Comparison of ENCODE assay signal across 8 cellular contexts in genomic region chr16:397135-397661, GRCh38. TPM values are rescaled to one million over a fixed set of nuclear protein-coding genes. Genes with fewer than 3 reads are reported as not detected.
DNase-seq lines count a peak whose midpoint lies in the region; ATAC-seq and TF ChIP-seq lines count a peak whose summit lies in the region.

Gene NME4, plus strand, starts transcription at chr16:397199. Its CDS starts 24 bp downstream, at chr16:397223.

- peak within 1 kb of the TSS; percentile 60 to 71 for H3K4me3 ChIP-seq in right atrium auricular region
- H3K4me3 ChIP-seq in rectal smooth muscle tissue (ENCODE audit: low read length) = peak within 1 kb of the TSS; percentile 76

- POLR2A ChIA-PET in activated naive CD8-positive, alpha-beta T cell treated with anti-CD3 and anti-CD28 coated beads, Interleukin-2, amount 10 ng/mL, durations not matched to agents 7 days and 5 days (lab: Charles Lee) = no interaction called here

- peaks cover 29% of the 10 kb centered on the region for H3K27me3 Mint-ChIP-seq in activated naive CD8-positive, alpha-beta T cell treated with anti-CD3 and anti-CD28 coated beads, Interleukin-2, amount 10 ng/mL, durations not matched to agents 7 days and 5 days

- H3K9me3 ChIP-seq in right atrium auricular region = no peaks in the 10 kb centered on the region

- no peaks in the 10 kb centered on the region for H3K36me3 ChIP-seq in right atrium auricular region
- H3K36me3 ChIP-seq in rectal smooth muscle tissue (ENCODE audit: control insufficient read depth, insufficient read depth, low read length) = peaks cover 3% of the 10 kb centered on the region

- no peak within 1 kb of the TSS for H3K9ac ChIP-seq in rectal smooth muscle tissue (ENCODE audit: low read length)

- no peak for ATAC-seq in activated naive CD8-positive, alpha-beta T cell treated with anti-CD3 and anti-CD28 coated beads, Interleukin-2, amount 10 ng/mL, durations not matched to agents 7 days and 5 days (ENCODE audit: low read depth)
- ATAC-seq in GM19035 (IDR thresholded peaks at IDR 0.05; ENCODE audit: unreplicated experiment) (no peak), GM21526 (IDR thresholded peaks at IDR 0.05; ENCODE audit: low FRiP score, unreplicated experiment) (no peak)

- H3K9me3 Mint-ChIP-seq in activated naive CD8-positive, alpha-beta T cell treated with anti-CD3 and anti-CD28 coated beads, Interleukin-2, amount 10 ng/mL, durations not matched to agents 7 days and 5 days = no peaks in the 10 kb centered on the region

- peaks cover 0 to 21% of the 10 kb centered on the region in 2 donors for H3K4me1 ChIP-seq in right atrium auricular region
- peaks cover 6% of the 10 kb centered on the region for H3K4me1 ChIP-seq in rectal smooth muscle tissue (ENCODE audit: control insufficient read depth, insufficient read depth, low read length)

- in situ Hi-C loops in KBM-7 (cut with MboI; ENCODE audit: low pct_unique_long_range_greater_than_20kb, low sequenced_read_pairs) = no loop called here

- DNase-seq in DMS 273 (lab: John Stamatoyannopoulos, UW; ENCODE audit: unreplicated experiment) (peak; percentile 83), DMS 273 treated with DMSO at 0.1 percent for 48 hours (lab: John Stamatoyannopoulos, UW) (no peak), KBM-7 (peak; percentile 21), right atrium auricular region (ENCODE audit: low spot score) (no peak)
- DNase-seq in activated naive CD8-positive, alpha-beta T cell treated with anti-CD3 and anti-CD28 coated beads, Interleukin-2, amount 10 ng/mL, durations not matched to agents 7 days and 5 days = peak; percentile 45

- no peak for TF ChIP-seq CTCF in right atrium auricular region (IDR thresholded peaks at IDR 0.05)

- H3K27ac ChIP-seq in right atrium auricular region = peak within 1 kb of the TSS; percentile 81 to 88
- peak within 1 kb of the TSS; percentile 92 for H3K27ac ChIP-seq in rectal smooth muscle tissue (ENCODE audit: low read depth, low read length)

- no peaks in the 10 kb centered on the region for H3K27me3 ChIP-seq in right atrium auricular region
- H3K27me3 ChIP-seq in rectal smooth muscle tissue (ENCODE audit: control insufficient read depth, insufficient read depth, low read length) = no peaks in the 10 kb centered on the region

- peak within 1 kb of the TSS; percentile 68 for H3K27ac Mint-ChIP-seq in activated naive CD8-positive, alpha-beta T cell treated with anti-CD3 and anti-CD28 coated beads, Interleukin-2, amount 10 ng/mL, durations not matched to agents 7 days and 5 days

- H3K36me3 Mint-ChIP-seq in activated naive CD8-positive, alpha-beta T cell treated with anti-CD3 and anti-CD28 coated beads, Interleukin-2, amount 10 ng/mL, durations not matched to agents 7 days and 5 days = no peaks in the 10 kb centered on the region

- H3K4me1 Mint-ChIP-seq in activated naive CD8-positive, alpha-beta T cell treated with anti-CD3 and anti-CD28 coated beads, Interleukin-2, amount 10 ng/mL, durations not matched to agents 7 days and 5 days = peaks cover 12% of the 10 kb centered on the region

- H3K4me3 Mint-ChIP-seq in activated naive CD8-positive, alpha-beta T cell treated with anti-CD3 and anti-CD28 coated beads, Interleukin-2, amount 10 ng/mL, durations not matched to agents 7 days and 5 days = peak within 1 kb of the TSS; percentile 73

RNA-seq across cellular contexts. Expression of gene NME4, which starts in this region (rescaled TPM):
- total RNA-seq in activated naive CD8-positive, alpha-beta T cell treated with anti-CD3 and anti-CD28 coated beads, Interleukin-2, amount 10 ng/mL, durations not matched to agents 7 days and 5 days = 1 to 10 TPM; 8.2 to 8.8 TPM
- 10 to 100 TPM; 45.4 to 45.8 TPM for total RNA-seq in right atrium auricular region

Comparison
In these comparisons a context has a peak if more than half of its experiments do, and no peak if none do; other contexts are left out.
1. RNA of gene NME4 (total RNA-seq): 45.4 to 45.8 TPM in right atrium auricular region; 8.2 to 8.8 TPM in activated naive CD8-positive, alpha-beta T cell treated with anti-CD3 and anti-CD28 coated beads, Interleukin-2, amount 10 ng/mL, durations not matched to agents 7 days and 5 days; every median in the first group is over 4 times any median in the second.
2. DNase-seq: peak in DMS 273 (single experiment), KBM-7 (single experiment) and activated naive CD8-positive, alpha-beta T cell treated with anti-CD3 and anti-CD28 coated beads, Interleukin-2, amount 10 ng/mL, durations not matched to agents 7 days and 5 days (single experiment); none in DMS 273 treated with DMSO at 0.1 percent for 48 hours (single experiment) and right atrium auricular region (single experiment).